ENCODE assay signal across 30 cellular contexts in the genomic region with DNA sequence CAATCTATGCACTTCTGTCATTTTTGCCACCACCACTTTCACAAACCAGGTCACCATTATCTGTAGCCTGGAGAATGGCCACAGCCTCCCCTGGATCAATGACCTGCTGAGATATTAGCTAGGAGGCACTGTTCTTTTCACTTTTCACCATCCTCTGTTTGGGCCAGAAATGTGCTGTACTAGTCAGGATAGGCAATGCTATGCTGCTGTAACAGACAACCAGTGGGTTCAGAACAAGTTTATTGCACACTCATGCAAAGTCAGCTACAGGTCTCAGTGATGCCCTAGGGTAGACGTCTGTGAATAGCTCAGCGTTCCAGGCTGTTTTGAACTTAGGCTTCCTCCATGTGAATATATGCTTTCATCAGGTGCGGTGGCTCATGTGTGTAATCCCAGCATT.
"Had no signal": no experiment of that assay in that cellular context is flagged by ENCODE, and none has a peak within 500 bp of the region (broad histone marks: within the 10 kb centered on the region; RNA-seq: fewer than 3 reads in every experiment).

No MANE protein-coding gene starts in this region.

- H3K36me3 ChIP-seq: MG63 had no signal

- H3K9ac ChIP-seq: KMS-11 had no signal

- H3K27me3 ChIP-seq: MG63 had no signal

- H3K4me2 ChIP-seq: KMS-11 had no signal

- DNase-seq: Kasumi-1, MG63, MM.1S, MV-4-11, NCI-H1048, NCI-H1092, NCI-H1092 treated with DMSO at 0.1 percent for 48 hours, NCI-H1105, NCI-H1105 treated with DMSO at 0.1 percent for 48 hours, NCI-H1417 treated with DMSO at 0.1 percent for 48 hours, NCI-H1436 treated with DMSO at 0.1 percent for 48 hours, NCI-H1694, NCI-H1694 treated with DMSO at 0.1 percent for 48 hours, NCI-H187, NCI-H187 treated with DMSO at 0.1 percent for 48 hours, NCI-H1930, NCI-H2029, NCI-H2081, NCI-H2081 treated with DMSO at 0.1 percent for 48 hours, NCI-H2107, NCI-H2171, NCI-H2227 treated with DMSO at 0.1 percent for 48 hours, NCI-H226, NCI-H345, NCI-H446, NCI-H446 treated with DMSO at 0.1 percent for 48 hours, NCI-H510A, NCI-H510A treated with DMSO at 0.1 percent for 48 hours, NCI-H524 had no signal

- H3K4me3 ChIP-seq: MG63 had no signal

- H3K27ac ChIP-seq: KMS-11 had no signal

- H3K9me3 ChIP-seq: MG63 had no signal
